Comparison of ENCODE assay signal across 10 cellular contexts in genomic region chr1:85584264-85584781, GRCh38. TPM values are rescaled to one million over a fixed set of nuclear protein-coding genes. Genes with fewer than 3 reads are reported as not detected.
A peak's percentile ranks its signal among the peaks of the same experiment; 100 is the strongest.
DNase-seq lines count a peak whose midpoint lies in the region; TF ChIP-seq lines count a peak whose summit lies in the region.
"Had no signal": no experiment of that assay in that cellular context is flagged by ENCODE, and none has a peak within 500 bp of the region (broad histone marks: within the 10 kb centered on the region; RNA-seq: fewer than 3 reads in every experiment).

No MANE protein-coding gene starts in this region.

- intact Hi-C loops in activated CD4-positive, alpha-beta T cell treated with anti-CD3 and anti-CD28 coated beads, Interleukin-2, amount 10 ng/mL, durations not matched to agents 24 days and 14 days (cut with micrococcal nuclease), result loop anchor here (5.0 kb wide), 1 partner anchor 123 kb away; the partner anchor contains the start of gene ZNHIT6

- peak overlapping the region; percentile 99 for H3K4me3 Mint-ChIP-seq in HFFc6
- no peak overlapping the region for H3K4me3 Mint-ChIP-seq in activated CD4-positive, alpha-beta T cell treated with anti-CD3 and anti-CD28 coated beads, Interleukin-2, amount 10 ng/mL, durations not matched to agents 24 days and 14 days
- H3K4me3 Mint-ChIP-seq: activated CD8-positive, alpha-beta memory T cell treated with anti-CD3 and anti-CD28 coated beads, Interleukin-2, amount 10 ng/mL, durations not matched to agents 7 days and 5 days had no signal

- peaks cover 50% of the 10 kb centered on the region for H3K36me3 Mint-ChIP-seq in HFFc6 (ENCODE audit: low read depth)
- H3K36me3 Mint-ChIP-seq in activated CD4-positive, alpha-beta T cell treated with anti-CD3 and anti-CD28 coated beads, Interleukin-2, amount 10 ng/mL, durations not matched to agents 24 days and 14 days (ENCODE audit: low read depth), result no peaks in the 10 kb centered on the region
- H3K36me3 Mint-ChIP-seq: activated CD8-positive, alpha-beta memory T cell treated with anti-CD3 and anti-CD28 coated beads, Interleukin-2, amount 10 ng/mL, durations not matched to agents 7 days and 5 days had no signal

- no peak overlapping the region for H3K4me2 ChIP-seq in MM.1S (ENCODE audit: low read depth, low read length)

- H3K9ac ChIP-seq in MM.1S (ENCODE audit: low read length), result no peak overlapping the region

- TF ChIP-seq CTCF in HFFc6 (IDR thresholded peaks at IDR 0.05), result no peak
- TF ChIP-seq CTCF in brain microvascular endothelial cell (IDR thresholded peaks at IDR 0.05; ENCODE audit: low read depth, low read length, missing control alignments), result no peak
- no peak for TF ChIP-seq CTCF in MM.1S (IDR thresholded peaks at IDR 0.05; ENCODE audit: low read length)

- peak overlapping the region; percentile 94 for H3K27ac Mint-ChIP-seq in HFFc6
- no peak overlapping the region for H3K27ac Mint-ChIP-seq in activated CD4-positive, alpha-beta T cell treated with anti-CD3 and anti-CD28 coated beads, Interleukin-2, amount 10 ng/mL, durations not matched to agents 24 days and 14 days
- H3K27ac Mint-ChIP-seq: activated CD8-positive, alpha-beta memory T cell treated with anti-CD3 and anti-CD28 coated beads, Interleukin-2, amount 10 ng/mL, durations not matched to agents 7 days and 5 days had no signal

- H3F3A ChIP-seq in MM.1S (ENCODE audit: insufficient read depth, low read length), result no peaks in the 10 kb centered on the region

- H3K9me3 Mint-ChIP-seq in HFFc6, result peaks cover 69% of the 10 kb centered on the region
- no peaks in the 10 kb centered on the region for H3K9me3 Mint-ChIP-seq in activated CD4-positive, alpha-beta T cell treated with anti-CD3 and anti-CD28 coated beads, Interleukin-2, amount 10 ng/mL, durations not matched to agents 24 days and 14 days

- peak; percentile 77 for DNase-seq in A172 (ENCODE audit: low spot score)
- DNase-seq in HFFc6, result peak; percentile 90
- DNase-seq in brain microvascular endothelial cell, result peak; percentile 89
- DNase-seq in left kidney (ENCODE audit: low read depth, low spot score), result peak; percentile 50
- DNase-seq in activated CD4-positive, alpha-beta T cell treated with anti-CD3 and anti-CD28 coated beads, Interleukin-2, amount 10 ng/mL, durations not matched to agents 24 days and 14 days, result no peak
- no peak for DNase-seq in NCI-H510A (lab: John Stamatoyannopoulos, UW)
- DNase-seq in MM.1S, result no peak
- no peak for DNase-seq in NCI-H1417 (lab: John Stamatoyannopoulos, UW)
- DNase-seq: activated CD8-positive, alpha-beta memory T cell treated with anti-CD3 and anti-CD28 coated beads, Interleukin-2, amount 10 ng/mL, durations not matched to agents 7 days and 5 days had no signal

- peak overlapping the region; percentile 99 for H3K27ac ChIP-seq in brain microvascular endothelial cell
- no peak overlapping the region for H3K27ac ChIP-seq in MM.1S (ENCODE audit: low read length)
- H3K27ac ChIP-seq: C4-2B had no signal

- H3K27me3 ChIP-seq in brain microvascular endothelial cell (replicated peaks) (no peaks in the 10 kb centered on the region), MM.1S (replicated peaks; ENCODE audit: insufficient read depth, low read length) (peaks cover 11% of the 10 kb centered on the region; the same call in 1 of the 2 replicates)

- H3K4me1 ChIP-seq in MM.1S (ENCODE audit: low read length), result no peaks in the 10 kb centered on the region

- in situ Hi-C loops in brain microvascular endothelial cell (cut with HindIII; ENCODE audit: low pct_ligation_motif_present, low sequenced_read_pairs), result no loop called here

- H3K79me2 ChIP-seq in MM.1S (ENCODE audit: low read length), result no peaks in the 10 kb centered on the region

- H3K27me3 Mint-ChIP-seq in HFFc6 (ENCODE audit: insufficient read depth), result peaks cover 72% of the 10 kb centered on the region
- peaks cover 59% of the 10 kb centered on the region for H3K27me3 Mint-ChIP-seq in activated CD4-positive, alpha-beta T cell treated with anti-CD3 and anti-CD28 coated beads, Interleukin-2, amount 10 ng/mL, durations not matched to agents 24 days and 14 days

- H3K4me3 ChIP-seq in brain microvascular endothelial cell (ENCODE audit: low read depth, low read length) (peak overlapping the region; percentile 97), MM.1S (ENCODE audit: low read length) (no peak overlapping the region)

- no peak overlapping the region for H2AFZ ChIP-seq in MM.1S (ENCODE audit: low read length)

- H3K9me3 ChIP-seq in MM.1S (replicated peaks; ENCODE audit: insufficient read depth, low read length), result no peaks in the 10 kb centered on the region

- H3K9me2 ChIP-seq in MM.1S (replicated peaks; ENCODE audit: insufficient read depth, low read length), result no peaks in the 10 kb centered on the region

- no peaks in the 10 kb centered on the region for H4K20me1 ChIP-seq in MM.1S (ENCODE audit: insufficient read depth, low read length)

- H3K36me3 ChIP-seq in brain microvascular endothelial cell (replicated peaks), result peaks cover 28% of the 10 kb centered on the region
- no peaks in the 10 kb centered on the region for H3K36me3 ChIP-seq in MM.1S (replicated peaks; ENCODE audit: insufficient read depth, low read length)

- peaks cover 62% of the 10 kb centered on the region for H3K4me1 Mint-ChIP-seq in HFFc6 (ENCODE audit: low read depth)
- H3K4me1 Mint-ChIP-seq in activated CD4-positive, alpha-beta T cell treated with anti-CD3 and anti-CD28 coated beads, Interleukin-2, amount 10 ng/mL, durations not matched to agents 24 days and 14 days, result peaks cover 9% of the 10 kb centered on the region

RNA-seq across cellular contexts. Expression of gene CCN1, which starts 3.8 kb away (rescaled TPM):
- total RNA-seq in A172 (2014; rRNA removed; shearing (Covaris generic)), result 23.5 and 23.9 TPM in 2 replicates
- 1,000 to 10,000 TPM in 3 of 6 experiments, 100 to 1,000 TPM in 3; 877 to 1,071 (median 1,004) TPM for total RNA-seq in HFFc6 (2021; fragmentation: NEBNext Ultra II Directional; extraction: Animal tissue kit (Norgen Biotek cat#: 25700))
- 0.14 and 0.21 TPM in 2 replicates for total RNA-seq in activated CD4-positive, alpha-beta T cell treated with anti-CD3 and anti-CD28 coated beads, Interleukin-2, amount 10 ng/mL, durations not matched to agents 24 days and 14 days
- total RNA-seq: activated CD8-positive, alpha-beta memory T cell treated with anti-CD3 and anti-CD28 coated beads, Interleukin-2, amount 10 ng/mL, durations not matched to agents 7 days and 5 days had no signal

Comparison
In these comparisons a context has a peak if more than half of its experiments do, and no peak if none do; other contexts are left out.
1. DNase-seq: peak in A172 (single experiment), HFFc6 (single experiment), brain microvascular endothelial cell (single experiment) and left kidney (single experiment); none in activated CD4-positive, alpha-beta T cell treated with anti-CD3 and anti-CD28 coated beads, Interleukin-2, amount 10 ng/mL, durations not matched to agents 24 days and 14 days (single experiment), NCI-H510A (single experiment), MM.1S (single experiment) and NCI-H1417 (0 of 3).
2. RNA of gene CCN1, which starts 3.8 kb away (total RNA-seq): 877 to 1,071 TPM in HFFc6; 23.5 to 23.9 TPM in A172 and 0.14 to 0.21 TPM in activated CD4-positive, alpha-beta T cell treated with anti-CD3 and anti-CD28 coated beads, Interleukin-2, amount 10 ng/mL, durations not matched to agents 24 days and 14 days; every median in the first group is over 10 times any median in the second.